In the genomic region with DNA sequence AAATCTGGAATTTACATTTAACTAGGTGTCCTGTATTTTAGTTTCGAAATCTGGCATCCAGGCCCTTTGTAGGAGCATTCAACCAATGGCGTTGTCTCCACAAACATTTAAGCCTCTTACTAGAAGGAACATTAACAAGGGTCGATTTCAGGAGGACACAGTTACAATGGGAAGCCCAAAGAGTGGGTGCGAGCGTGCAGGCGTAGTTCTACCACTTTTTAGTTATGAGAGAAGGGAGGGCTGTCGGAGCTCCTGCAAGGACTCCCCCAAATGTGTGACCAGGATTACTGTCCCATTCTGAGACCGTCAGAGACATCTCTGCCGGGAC, we compare ENCODE assay signal across 8 cellular contexts. TPM values are rescaled to one million over a fixed set of nuclear protein-coding genes. Genes with fewer than 3 reads are reported as not detected.
DNase-seq lines count a peak whose midpoint lies in the region; ATAC-seq, FAIRE-seq and TF ChIP-seq lines count a peak whose summit lies in the region.

No MANE protein-coding gene starts in this region.

- peaks cover 29% of the 10 kb centered on the region for H3K4me1 Mint-ChIP-seq in astrocyte (ENCODE audit: low read depth, unreplicated experiment)

- ATAC-seq in HG03025 (IDR thresholded peaks at IDR 0.05; ENCODE audit: low FRiP score, unreplicated experiment), result peak; percentile 22
- ATAC-seq in left colon, result peak; percentile 6

- TF ChIP-seq CTCF in GM12875 (IDR thresholded peaks at IDR 0.05; ENCODE audit: borderline replicate concordance, insufficient read depth, low read depth, low read length) (no peak), astrocyte (IDR thresholded peaks at IDR 0.05; ENCODE audit: insufficient read depth, low read depth, low read length) (no peak)

- H3K9me3 ChIP-seq in astrocyte (ENCODE audit: insufficient read depth, low read depth, low read length) (no peaks in the 10 kb centered on the region), thymus (ENCODE audit: control insufficient read depth) (no peaks in the 10 kb centered on the region)

- H3K4me2 ChIP-seq in astrocyte (ENCODE audit: low read length), result peak overlapping the region; percentile 95

- H4K20me1 ChIP-seq in astrocyte (ENCODE audit: insufficient read depth, low read length), result no peaks in the 10 kb centered on the region

- H3K27ac Mint-ChIP-seq in astrocyte (ENCODE audit: unreplicated experiment), result peak overlapping the region; percentile 81

- H3K4me1 ChIP-seq in astrocyte (ENCODE audit: insufficient read depth, low read length) (peaks cover 15% of the 10 kb centered on the region), thymus (ENCODE audit: control insufficient read depth, insufficient read depth, low read length) (peaks cover 32% of the 10 kb centered on the region)

- intact Hi-C loops in left colon (cut with DNase I, micrococcal nuclease), result no loop called here

- peak overlapping the region; percentile 92 for H3K9ac ChIP-seq in astrocyte (ENCODE audit: low read length)

- H3K27ac ChIP-seq in astrocyte (ENCODE audit: low read depth, low read length) (no peak overlapping the region), thymus (ENCODE audit: low read depth) (peak overlapping the region; percentile 3)

- H3K27me3 ChIP-seq in astrocyte (ENCODE audit: insufficient read depth, low read length) (peaks cover 6% of the 10 kb centered on the region), thymus (ENCODE audit: control insufficient read depth, insufficient read depth) (peaks cover 17% of the 10 kb centered on the region)

- H3K27me3 Mint-ChIP-seq in astrocyte (ENCODE audit: low read depth, unreplicated experiment), result peaks cover 6% of the 10 kb centered on the region

- DNase-seq in astrocyte (ENCODE audit: low read depth), result no peak
- DNase-seq in left colon, result no peak
- DNase-seq in HuH-7.5 (ENCODE audit: low spot score), result no peak
- no peak for DNase-seq in H4 (ENCODE audit: low spot score)
- no peak for DNase-seq in mucosa of gallbladder (ENCODE audit: low spot score)

- H2AFZ ChIP-seq in astrocyte (ENCODE audit: low read depth, low read length), result peak overlapping the region; percentile 94

- peaks cover 3% of the 10 kb centered on the region for H3K9me3 Mint-ChIP-seq in astrocyte (ENCODE audit: unreplicated experiment)

- 13% methylated on average over 9 of the region's 9 CpGs for WGBS in thymus

- H3K4me3 ChIP-seq in GM12875 (ENCODE audit: low read depth, low read length), result peak overlapping the region; percentile 58
- peak overlapping the region; percentile 93 for H3K4me3 ChIP-seq in astrocyte (ENCODE audit: insufficient read depth, low read depth, low read length)
- H3K4me3 ChIP-seq in thymus (ENCODE audit: low read length), result peak overlapping the region; percentile 80

- FAIRE-seq in astrocyte (lab: Jason Lieb, UNC), result no peak

- H3K36me3 ChIP-seq in astrocyte (ENCODE audit: insufficient read depth, low read length) (peaks cover 2% of the 10 kb centered on the region), thymus (ENCODE audit: control insufficient read depth, insufficient read depth) (no peaks in the 10 kb centered on the region)

- H3K79me2 ChIP-seq in astrocyte (ENCODE audit: insufficient read depth, low read length), result no peaks in the 10 kb centered on the region

- peaks cover 9% of the 10 kb centered on the region for H3K36me3 Mint-ChIP-seq in astrocyte (ENCODE audit: low read depth, unreplicated experiment)

- peak overlapping the region; percentile 98 for H3K4me3 Mint-ChIP-seq in astrocyte (ENCODE audit: unreplicated experiment)

RNA-seq across cellular contexts. Expression of a gene that starts 0.4 kb away (rescaled TPM):
- 46.9 and 52.4 TPM in 2 replicates for total RNA-seq in astrocyte
- 10 to 100 TPM; 16.9 to 19.5 TPM for total RNA-seq in left colon
- polyA plus RNA-seq in thymus, result 9.3 TPM
- 31.9 and 34.2 TPM in 2 replicates for total RNA-seq in H4 (2014; rRNA removed; shearing (Covaris generic))
- 77.2 TPM for total RNA-seq in mucosa of gallbladder

RNA-seq across cellular contexts. Expression of a gene that starts 8.7 kb away (rescaled TPM):
- total RNA-seq in astrocyte, result 302 and 319 TPM in 2 replicates
- total RNA-seq in left colon, result 100 to 1,000 TPM; 139 to 142 TPM
- 237 TPM for polyA plus RNA-seq in thymus
- 585 and 634 TPM in 2 replicates for total RNA-seq in H4 (2014; rRNA removed; shearing (Covaris generic))
- 235 TPM for total RNA-seq in mucosa of gallbladder

RNA-seq across cellular contexts. Expression of a gene that starts 46.4 kb away (rescaled TPM):
- not detected in 2 replicates for total RNA-seq in astrocyte
- total RNA-seq in left colon, result not detected
- polyA plus RNA-seq in thymus, result under 0.01 TPM
- not detected in 2 replicates for total RNA-seq in H4 (2014; rRNA removed; shearing (Covaris generic))
- total RNA-seq in mucosa of gallbladder, result not detected
